ENCODE assay signal across 1 cellular context in genomic region chr14:104985675-104986486, GRCh38.
A peak's percentile ranks its signal among the peaks of the same experiment; 100 is the strongest.
TF ChIP-seq lines count a peak whose summit lies in the region.

Gene CLBA1 (plus strand): TSS chr14:104985788. CDS start chr14:104986432, 644 bp downstream.

TF ChIP-seq in HepG2, 621 proteins besides CTCF, POLR2A, EP300 and RAD21 (continued from another document and continues in another):
- TF ChIP-seq ZNF512B (CRISPR knock-in tag; IDR thresholded peaks at IDR 0.05; ENCODE audit: borderline replicate concordance) = no peak
- TF ChIP-seq ZNF530 (CRISPR knock-in tag; IDR thresholded peaks at IDR 0.05; ENCODE audit: low read depth) = no peak
- no peak for TF ChIP-seq ZNF562 (CRISPR knock-in tag; IDR thresholded peaks at IDR 0.05; ENCODE audit: borderline replicate concordance)
- no peak for TF ChIP-seq NAIF1 (CRISPR knock-in tag; IDR thresholded peaks at IDR 0.05; ENCODE audit: borderline replicate concordance)
- TF ChIP-seq ZSCAN30 (CRISPR knock-in tag; IDR thresholded peaks at IDR 0.05) = no peak
- peak; percentile 84 for TF ChIP-seq RFX1 (IDR thresholded peaks at IDR 0.05)
- no peak for TF ChIP-seq MTERF4 (CRISPR knock-in tag; IDR thresholded peaks at IDR 0.05)
- TF ChIP-seq ZNF354B (CRISPR knock-in tag; IDR thresholded peaks at IDR 0.05) = no peak
- no peak for TF ChIP-seq KLF11 (CRISPR knock-in tag; IDR thresholded peaks at IDR 0.05)
- TF ChIP-seq POLR2AphosphoS5 (IDR thresholded peaks at IDR 0.05; ENCODE audit: low read depth, low read length) = no peak
- no peak for TF ChIP-seq PBX2 (CRISPR knock-in tag; IDR thresholded peaks at IDR 0.05)
- TF ChIP-seq ZNF724P (CRISPR knock-in tag; IDR thresholded peaks at IDR 0.05; ENCODE audit: borderline replicate concordance) = no peak
- TF ChIP-seq DBP (CRISPR knock-in tag; IDR thresholded peaks at IDR 0.05; ENCODE audit: not compliant biosample characterization) = no peak
- TF ChIP-seq ZFY (CRISPR knock-in tag; IDR thresholded peaks at IDR 0.05) = peak; percentile 50
- TF ChIP-seq MATR3 (CRISPR knock-in tag; IDR thresholded peaks at IDR 0.05) = no peak
- peak; percentile 96 for TF ChIP-seq SAP130 (CRISPR knock-in tag; IDR thresholded peaks at IDR 0.05; ENCODE audit: low read depth)
- TF ChIP-seq TFDP1 (CRISPR knock-in tag; IDR thresholded peaks at IDR 0.05; ENCODE audit: borderline replicate concordance) = peak; percentile 49; the same call in 1 of the 2 replicates
- TF ChIP-seq ARNT (IDR thresholded peaks at IDR 0.05) = no peak
- TF ChIP-seq POGK (CRISPR knock-in tag; conservative IDR thresholded peaks at IDR 0.05) = no peak
- TF ChIP-seq ZNF639 (CRISPR knock-in tag; conservative IDR thresholded peaks at IDR 0.05) = no peak
- TF ChIP-seq MIER3 (CRISPR knock-in tag; IDR thresholded peaks at IDR 0.05; ENCODE audit: borderline replicate concordance) = no peak
- TF ChIP-seq ETV5 (CRISPR knock-in tag; IDR thresholded peaks at IDR 0.05; ENCODE audit: borderline replicate concordance) = peak; percentile 96
- peak; percentile 59; the same call in 1 of the 2 replicates for TF ChIP-seq MXD1 (CRISPR knock-in tag; IDR thresholded peaks at IDR 0.05)
- TF ChIP-seq ZHX1 (CRISPR knock-in tag; IDR thresholded peaks at IDR 0.05; ENCODE audit: low read depth) = no peak
- no peak for TF ChIP-seq SMARCE1 (IDR thresholded peaks at IDR 0.05; ENCODE audit: borderline replicate concordance)
- TF ChIP-seq GMEB2 (CRISPR knock-in tag; IDR thresholded peaks at IDR 0.05; ENCODE audit: low read depth) = peak; percentile 91
- TF ChIP-seq FIP1L1 (IDR thresholded peaks at IDR 0.05; ENCODE audit: borderline replicate concordance, insufficient read depth, low read depth, low read length) = no peak
- TF ChIP-seq ZNF614 (CRISPR knock-in tag; IDR thresholded peaks at IDR 0.05; ENCODE audit: borderline replicate concordance) = no peak
- TF ChIP-seq HNRNPK (IDR thresholded peaks at IDR 0.05; ENCODE audit: low read depth, low read length, poor library complexity, severe bottlenecking) = no peak
- TF ChIP-seq ZBTB38 (CRISPR knock-in tag; IDR thresholded peaks at IDR 0.05) = no peak
- no peak for TF ChIP-seq RARA (CRISPR knock-in tag; IDR thresholded peaks at IDR 0.05)
- no peak for TF ChIP-seq ZNF17 (CRISPR knock-in tag; IDR thresholded peaks at IDR 0.05)
- no peak for TF ChIP-seq NFE2 (CRISPR knock-in tag; IDR thresholded peaks at IDR 0.05)
- TF ChIP-seq ATAD3A (CRISPR knock-in tag; IDR thresholded peaks at IDR 0.05) = no peak
- no peak for TF ChIP-seq ZNF331 (CRISPR knock-in tag; IDR thresholded peaks at IDR 0.05)
- no peak for TF ChIP-seq ZNF263 (CRISPR knock-in tag; IDR thresholded peaks at IDR 0.05)
- TF ChIP-seq SMAD3 (CRISPR knock-in tag; IDR thresholded peaks at IDR 0.05) = no peak
- TF ChIP-seq NRL (CRISPR knock-in tag; IDR thresholded peaks at IDR 0.05; ENCODE audit: borderline replicate concordance) = no peak
- TF ChIP-seq ESRRA (CRISPR knock-in tag; IDR thresholded peaks at IDR 0.05; ENCODE audit: low read depth) = no peak
- TF ChIP-seq ZFX (CRISPR knock-in tag; IDR thresholded peaks at IDR 0.05; ENCODE audit: low read depth) = peak; percentile 61
- TF ChIP-seq ZNF616 (CRISPR knock-in tag; IDR thresholded peaks at IDR 0.05; ENCODE audit: low read depth) = no peak
- no peak for TF ChIP-seq PAWR (CRISPR knock-in tag; IDR thresholded peaks at IDR 0.05; ENCODE audit: borderline replicate concordance)
- TF ChIP-seq GZF1 (CRISPR knock-in tag; IDR thresholded peaks at IDR 0.05) = no peak
- no peak for TF ChIP-seq STAG1 (CRISPR knock-in tag; IDR thresholded peaks at IDR 0.05)
- no peak for TF ChIP-seq KDM5A (IDR thresholded peaks at IDR 0.05; ENCODE audit: borderline replicate concordance, low read length)
- TF ChIP-seq ATF6 (CRISPR knock-in tag; conservative IDR thresholded peaks at IDR 0.05) = no peak
- TF ChIP-seq ZFP62 (CRISPR knock-in tag; IDR thresholded peaks at IDR 0.05) = no peak
- TF ChIP-seq ZNF136 (CRISPR knock-in tag; IDR thresholded peaks at IDR 0.05; ENCODE audit: low read depth) = no peak
- no peak for TF ChIP-seq ZBTB21 (CRISPR knock-in tag; IDR thresholded peaks at IDR 0.05)
